ENCODE assay signal across 8 cellular contexts in genomic region chr17:62453656-62454055, GRCh38. TPM values are rescaled to one million over a fixed set of nuclear protein-coding genes. Genes with fewer than 3 reads are reported as not detected.
DNase-seq lines count a peak whose midpoint lies in the region; ATAC-seq and TF ChIP-seq lines count a peak whose summit lies in the region.
"Not testable (repeated sequence)": the region's sequence is repeated elsewhere in the genome, so short reads cannot be mapped to it uniquely, and the experiment has no call there.

No MANE protein-coding gene starts in this region.

- CTCF ChIA-PET in CD4-positive, alpha-beta memory T cell (lab: Charles Lee; ENCODE audit: partially characterized antibody) = not testable (repeated sequence)

- peak; percentile 24 for ATAC-seq in GM18520 (IDR thresholded peaks at IDR 0.05; ENCODE audit: unreplicated experiment)
- peak; percentile 24 for ATAC-seq in GM19455 (IDR thresholded peaks at IDR 0.05; ENCODE audit: unreplicated experiment)
- not testable (repeated sequence) for ATAC-seq in GM23338
- peak; percentile 49 for ATAC-seq in HG03097 (IDR thresholded peaks at IDR 0.05; ENCODE audit: low FRiP score, unreplicated experiment)

- not testable (repeated sequence) for H3K9me3 ChIP-seq in CD4-positive, alpha-beta memory T cell (ENCODE audit: control insufficient read depth in 1 of 2, low read length in 2 of 2); Karpas-422 (ENCODE audit: low read length)

- H3K4me1 ChIP-seq in CD4-positive, alpha-beta memory T cell (ENCODE audit: insufficient read depth, low read length); GM23338 (ENCODE audit: insufficient read depth): not testable (repeated sequence)
- H3K4me1 ChIP-seq in Karpas-422 (ENCODE audit: low read length) = peaks cover 38% of the 10 kb centered on the region

- H3K9me2 ChIP-seq in GM23338 (ENCODE audit: insufficient read depth); Karpas-422 (replicated peaks; ENCODE audit: insufficient read depth, low read length): not testable (repeated sequence)

- H3K79me2 ChIP-seq in GM23338 (replicated peaks; ENCODE audit: insufficient read depth); Karpas-422 (ENCODE audit: low read length): not testable (repeated sequence)

- peak overlapping the region in 6 of 8 donors; percentile 1 to 40 (median 12) for H3K4me3 Mint-ChIP-seq in CD4-positive, alpha-beta memory T cell
- not testable (repeated sequence) for H3K4me3 Mint-ChIP-seq in GM23338; activated T-cell treated with anti-CD3 and anti-CD28 coated beads, Interleukin-2, amount 50 U/mL, for 24 hours; nephron progenitor cell

- peak in 3 of 5 donors; percentile 17 to 22 (median 21) for DNase-seq in CD4-positive, alpha-beta memory T cell
- DNase-seq in GM23338 (ENCODE audit: low spot score); activated T-cell treated with anti-CD3 and anti-CD28 coated beads, Interleukin-2, amount 50 U/mL, for 24 hours; nephron progenitor cell: not testable (repeated sequence)
- peak; percentile 69 for DNase-seq in Karpas-422

- H3K27me3 Mint-ChIP-seq in CD4-positive, alpha-beta memory T cell; GM23338 (ENCODE audit: insufficient read depth, low read depth, poor library complexity); activated T-cell treated with anti-CD3 and anti-CD28 coated beads, Interleukin-2, amount 50 U/mL, for 24 hours; nephron progenitor cell (ENCODE audit: low read depth, poor library complexity): not testable (repeated sequence)

- not testable (repeated sequence) for H3K9me3 Mint-ChIP-seq in CD4-positive, alpha-beta memory T cell; GM23338; activated T-cell treated with anti-CD3 and anti-CD28 coated beads, Interleukin-2, amount 50 U/mL, for 24 hours; nephron progenitor cell

- not testable (repeated sequence) for H3K27ac ChIP-seq in CD4-positive, alpha-beta memory T cell (ENCODE audit: low read depth, low read length); GM23338 (ENCODE audit: low read depth)
- peak overlapping the region; percentile 99 for H3K27ac ChIP-seq in Karpas-422 (ENCODE audit: low read length)

- POLR2A ChIA-PET in CD4-positive, alpha-beta memory T cell (lab: Charles Lee; ENCODE audit: partially characterized antibody) = not testable (repeated sequence)

- H3K4me2 ChIP-seq in GM23338 = not testable (repeated sequence)
- H3K4me2 ChIP-seq in Karpas-422 (ENCODE audit: low read depth, low read length, poor library complexity, severe bottlenecking) = peak overlapping the region; percentile 71

- H3K36me3 Mint-ChIP-seq in CD4-positive, alpha-beta memory T cell; GM23338 (ENCODE audit: low read depth): not testable (repeated sequence)
- peaks cover 23% of the 10 kb centered on the region for H3K36me3 Mint-ChIP-seq in activated T-cell treated with anti-CD3 and anti-CD28 coated beads, Interleukin-2, amount 50 U/mL, for 24 hours (ENCODE audit: low read depth)
- peaks cover 11% of the 10 kb centered on the region for H3K36me3 Mint-ChIP-seq in nephron progenitor cell (ENCODE audit: low read depth)

- not testable (repeated sequence) for H3K4me3 ChIP-seq in CD4-positive, alpha-beta memory T cell (ENCODE audit: low read length in 2 of 2); GM23338
- H3K4me3 ChIP-seq in Karpas-422 (ENCODE audit: low read length) = peak overlapping the region; percentile 52

- not testable (repeated sequence) for H3K27me3 ChIP-seq in CD4-positive, alpha-beta memory T cell (ENCODE audit: insufficient read depth, low read length); GM23338 (ENCODE audit: insufficient read depth); Karpas-422 (ENCODE audit: low read length)

- H2AFZ ChIP-seq in GM23338; Karpas-422 (ENCODE audit: low read length): not testable (repeated sequence)

- H3K4me1 Mint-ChIP-seq in CD4-positive, alpha-beta memory T cell = peaks cover 8 to 14% (median 9%) of the 10 kb centered on the region in 4 donors
- H3K4me1 Mint-ChIP-seq in GM23338, nephron progenitor cell: not testable (repeated sequence)
- H3K4me1 Mint-ChIP-seq in activated T-cell treated with anti-CD3 and anti-CD28 coated beads, Interleukin-2, amount 50 U/mL, for 24 hours (ENCODE audit: low read depth) = peaks cover 21% of the 10 kb centered on the region

- TF ChIP-seq CTCF in GM23338 (conservative IDR thresholded peaks at IDR 0.05; ENCODE audit: low read depth in 2 of 2); nephron progenitor cell (IDR thresholded peaks at IDR 0.05): not testable (repeated sequence)

- H3K36me3 ChIP-seq in CD4-positive, alpha-beta memory T cell (ENCODE audit: insufficient read depth, low read length); GM23338 (ENCODE audit: insufficient read depth); Karpas-422 (ENCODE audit: insufficient read depth, low read length): not testable (repeated sequence)

- H4K20me1 ChIP-seq in GM23338 (replicated peaks; ENCODE audit: insufficient read depth); Karpas-422 (ENCODE audit: insufficient read depth, low read depth, low read length): not testable (repeated sequence)

- peak overlapping the region; percentile 61 for H3K9ac ChIP-seq in Karpas-422 (ENCODE audit: low read length)

- H3F3A ChIP-seq in GM23338 (replicated peaks; ENCODE audit: low read depth) = not testable (repeated sequence)

- intact Hi-C loops in CD4-positive, alpha-beta memory T cell (cut with micrococcal nuclease) = not testable (repeated sequence)

- peak overlapping the region in 5 of 7 donors; percentile 19 to 59 (median 43) for H3K27ac Mint-ChIP-seq in CD4-positive, alpha-beta memory T cell
- peak overlapping the region; percentile 29; the same call in 1 of the 2 replicates for H3K27ac Mint-ChIP-seq in GM23338
- peak overlapping the region; percentile 3 for H3K27ac Mint-ChIP-seq in activated T-cell treated with anti-CD3 and anti-CD28 coated beads, Interleukin-2, amount 50 U/mL, for 24 hours
- H3K27ac Mint-ChIP-seq in nephron progenitor cell = peak overlapping the region; percentile 46

RNA-seq across cellular contexts. Expression of gene TLK2, which starts 25.0 kb away (rescaled TPM):
- 10 to 100 TPM; 64.3 to 67.7 TPM for total RNA-seq in CD4-positive, alpha-beta memory T cell
- polyA plus RNA-seq in CD4-positive, alpha-beta memory T cell = 10 to 100 TPM in 1 of 2 donors, 1 to 10 TPM in 1; 2.4 to 15.9 TPM
- 41.7 and 56.1 TPM in 2 replicates for total RNA-seq in GM23338 (2014; rRNA removed; shearing (Covaris generic))
- 17.3 and 19.6 TPM in 2 replicates for polyA plus RNA-seq in GM23338 (2016; fragmentation: Nextera tagmentation; extraction: Ambion mirVana)
- total RNA-seq in Karpas-422 (2014; rRNA removed; shearing (Covaris generic); ENCODE audit: low replicate concordance) = 48.6 and 63.3 TPM in 2 replicates

RNA-seq across cellular contexts. Expression of gene METTL2A, which starts 30.0 kb away (rescaled TPM):
- 10 to 100 TPM; 16.4 to 16.6 TPM for total RNA-seq in CD4-positive, alpha-beta memory T cell
- polyA plus RNA-seq in CD4-positive, alpha-beta memory T cell = 10 to 100 TPM in 1 of 2 donors, 1 to 10 TPM in 1; 8.9 to 19.1 TPM
- total RNA-seq in GM23338 (2014; rRNA removed; shearing (Covaris generic)) = 42.3 and 44.3 TPM in 2 replicates
- polyA plus RNA-seq in GM23338 (2016; fragmentation: Nextera tagmentation; extraction: Ambion mirVana) = 22.9 and 23.9 TPM in 2 replicates
- 14.4 and 17.9 TPM in 2 replicates for total RNA-seq in Karpas-422 (2014; rRNA removed; shearing (Covaris generic); ENCODE audit: low replicate concordance)
